1 cellular context compared by ENCODE assay signal in genomic region chr20:7736336-7736735, GRCh38.
TF ChIP-seq lines count a peak whose summit lies in the region.

No MANE protein-coding gene starts in this region.

TF ChIP-seq in SK-N-SH, 30 proteins besides CTCF, POLR2A, EP300 and RAD21 (continued from another document):
- TF ChIP-seq, protein P1, sequence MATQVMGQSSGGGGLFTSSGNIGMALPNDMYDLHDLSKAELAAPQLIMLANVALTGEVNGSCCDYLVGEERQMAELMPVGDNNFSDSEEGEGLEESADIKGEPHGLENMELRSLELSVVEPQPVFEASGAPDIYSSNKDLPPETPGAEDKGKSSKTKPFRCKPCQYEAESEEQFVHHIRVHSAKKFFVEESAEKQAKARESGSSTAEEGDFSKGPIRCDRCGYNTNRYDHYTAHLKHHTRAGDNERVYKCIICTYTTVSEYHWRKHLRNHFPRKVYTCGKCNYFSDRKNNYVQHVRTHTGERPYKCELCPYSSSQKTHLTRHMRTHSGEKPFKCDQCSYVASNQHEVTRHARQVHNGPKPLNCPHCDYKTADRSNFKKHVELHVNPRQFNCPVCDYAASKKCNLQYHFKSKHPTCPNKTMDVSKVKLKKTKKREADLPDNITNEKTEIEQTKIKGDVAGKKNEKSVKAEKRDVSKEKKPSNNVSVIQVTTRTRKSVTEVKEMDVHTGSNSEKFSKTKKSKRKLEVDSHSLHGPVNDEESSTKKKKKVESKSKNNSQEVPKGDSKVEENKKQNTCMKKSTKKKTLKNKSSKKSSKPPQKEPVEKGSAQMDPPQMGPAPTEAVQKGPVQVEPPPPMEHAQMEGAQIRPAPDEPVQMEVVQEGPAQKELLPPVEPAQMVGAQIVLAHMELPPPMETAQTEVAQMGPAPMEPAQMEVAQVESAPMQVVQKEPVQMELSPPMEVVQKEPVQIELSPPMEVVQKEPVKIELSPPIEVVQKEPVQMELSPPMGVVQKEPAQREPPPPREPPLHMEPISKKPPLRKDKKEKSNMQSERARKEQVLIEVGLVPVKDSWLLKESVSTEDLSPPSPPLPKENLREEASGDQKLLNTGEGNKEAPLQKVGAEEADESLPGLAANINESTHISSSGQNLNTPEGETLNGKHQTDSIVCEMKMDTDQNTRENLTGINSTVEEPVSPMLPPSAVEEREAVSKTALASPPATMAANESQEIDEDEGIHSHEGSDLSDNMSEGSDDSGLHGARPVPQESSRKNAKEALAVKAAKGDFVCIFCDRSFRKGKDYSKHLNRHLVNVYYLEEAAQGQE (IDR thresholded peaks at IDR 0.05; ENCODE audit: low read depth, low read length) = no peak
- TF ChIP-seq, protein P2, sequence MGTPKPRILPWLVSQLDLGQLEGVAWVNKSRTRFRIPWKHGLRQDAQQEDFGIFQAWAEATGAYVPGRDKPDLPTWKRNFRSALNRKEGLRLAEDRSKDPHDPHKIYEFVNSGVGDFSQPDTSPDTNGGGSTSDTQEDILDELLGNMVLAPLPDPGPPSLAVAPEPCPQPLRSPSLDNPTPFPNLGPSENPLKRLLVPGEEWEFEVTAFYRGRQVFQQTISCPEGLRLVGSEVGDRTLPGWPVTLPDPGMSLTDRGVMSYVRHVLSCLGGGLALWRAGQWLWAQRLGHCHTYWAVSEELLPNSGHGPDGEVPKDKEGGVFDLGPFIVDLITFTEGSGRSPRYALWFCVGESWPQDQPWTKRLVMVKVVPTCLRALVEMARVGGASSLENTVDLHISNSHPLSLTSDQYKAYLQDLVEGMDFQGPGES (IDR thresholded peaks at IDR 0.05; ENCODE audit: low read depth, low read length) = no peak
- TF ChIP-seq JUND (IDR thresholded peaks at IDR 0.05) = no peak
- TF ChIP-seq CHD2 (IDR thresholded peaks at IDR 0.05; ENCODE audit: low read length, partially characterized antibody) = no peak
- no peak for TF ChIP-seq SIN3A (IDR thresholded peaks at IDR 0.05; ENCODE audit: borderline replicate concordance, low read depth, low read length)
- no peak for TF ChIP-seq POLR2AphosphoS5 (IDR thresholded peaks at IDR 0.05; ENCODE audit: low read depth, low read length)
- TF ChIP-seq RCOR1 (IDR thresholded peaks at IDR 0.05; ENCODE audit: low read length) = no peak
- TF ChIP-seq, protein P3, sequence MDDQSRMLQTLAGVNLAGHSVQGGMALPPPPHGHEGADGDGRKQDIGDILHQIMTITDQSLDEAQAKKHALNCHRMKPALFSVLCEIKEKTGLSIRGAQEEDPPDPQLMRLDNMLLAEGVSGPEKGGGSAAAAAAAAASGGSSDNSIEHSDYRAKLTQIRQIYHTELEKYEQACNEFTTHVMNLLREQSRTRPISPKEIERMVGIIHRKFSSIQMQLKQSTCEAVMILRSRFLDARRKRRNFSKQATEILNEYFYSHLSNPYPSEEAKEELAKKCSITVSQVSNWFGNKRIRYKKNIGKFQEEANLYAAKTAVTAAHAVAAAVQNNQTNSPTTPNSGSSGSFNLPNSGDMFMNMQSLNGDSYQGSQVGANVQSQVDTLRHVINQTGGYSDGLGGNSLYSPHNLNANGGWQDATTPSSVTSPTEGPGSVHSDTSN (IDR thresholded peaks at IDR 0.05) = no peak
- no peak for TF ChIP-seq USF1 (IDR thresholded peaks at IDR 0.05; ENCODE audit: borderline replicate concordance, low read depth)
- TF ChIP-seq GABPA (IDR thresholded peaks at IDR 0.05; ENCODE audit: low read depth) = no peak
- TF ChIP-seq TAF1 (IDR thresholded peaks at IDR 0.05; ENCODE audit: borderline replicate concordance, low read depth, low read length) = no peak
- no peak for TF ChIP-seq FOXJ3 (CRISPR knock-in tag; IDR thresholded peaks at IDR 0.05)
- TF ChIP-seq YY1 (IDR thresholded peaks at IDR 0.05; ENCODE audit: low read depth) = no peak
TF ChIP-seq in SK-N-SH: peak in this region for 0.
